Comparison of ENCODE assay signal across 32 cellular contexts in the genomic region with DNA sequence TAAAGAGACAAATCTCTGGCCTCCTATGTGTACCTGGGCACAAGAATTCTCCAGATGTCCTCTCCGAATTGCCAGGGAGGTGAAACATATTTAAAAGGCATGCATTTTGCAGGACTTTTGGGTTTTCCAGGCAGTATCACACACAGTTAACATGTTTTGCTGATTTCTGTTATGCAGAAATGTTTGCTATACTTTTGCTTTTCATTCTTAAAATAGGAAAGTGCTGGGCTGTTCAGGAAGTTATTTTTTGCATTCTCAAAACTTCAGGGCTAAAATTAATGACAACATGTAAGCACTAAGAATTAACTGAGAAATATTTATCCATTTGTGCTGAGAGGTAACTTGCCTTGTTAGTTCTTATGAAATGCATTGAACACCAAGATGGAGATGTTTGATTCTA.
"Had no signal": no experiment of that assay in that cellular context is flagged by ENCODE, and none has a peak within 500 bp of the region (broad histone marks: within the 10 kb centered on the region; RNA-seq: fewer than 3 reads in every experiment).

No MANE protein-coding gene starts in this region.

- H3K36me3 ChIP-seq: breast epithelium, Peyer's patch, SJCRH30 had no signal

- H3K4me3 Mint-ChIP-seq: activated CD8-positive, alpha-beta T cell treated with anti-CD3 and anti-CD28 coated beads, Interleukin-2, amount 10 ng/mL, durations not matched to agents 7 days and 5 days; activated naive CD4-positive, alpha-beta T cell treated with anti-CD3 and anti-CD28 coated beads for 36 hours; activated naive CD8-positive, alpha-beta T cell; activated T-cell treated with anti-CD3 and anti-CD28 coated beads, Interleukin-2, amount 50 U/mL, for 24 hours; activated T-helper 1 cell treated with anti-CD3 and anti-CD28 coated beads, Interleukin-12 subunit alpha, Interleukin-12 subunit beta, Interleukin-2, Interleukin-4 antibody, amounts not matched to agents 30 ng/mL and 10 ng/mL and 1 ng/mL, durations not matched to agents 14 hours and 24 hours and 36 hours; T-helper 1 cell treated with Interleukin-12 subunit alpha and Interleukin-12 subunit beta and Interleukin-4 antibody, amounts not matched to agents 30 μg/mL and 1 μg/mL, for 36 hours had no signal

- H3K4me2 ChIP-seq: KMS-11 had no signal

- H3K27ac Mint-ChIP-seq: activated CD8-positive, alpha-beta T cell treated with anti-CD3 and anti-CD28 coated beads, Interleukin-2, amount 10 ng/mL, durations not matched to agents 7 days and 5 days; activated naive CD4-positive, alpha-beta T cell treated with anti-CD3 and anti-CD28 coated beads for 36 hours; activated naive CD8-positive, alpha-beta T cell; activated T-cell treated with anti-CD3 and anti-CD28 coated beads, Interleukin-2, amount 50 U/mL, for 24 hours; activated T-helper 1 cell treated with anti-CD3 and anti-CD28 coated beads, Interleukin-12 subunit alpha, Interleukin-12 subunit beta, Interleukin-2, Interleukin-4 antibody, amounts not matched to agents 30 ng/mL and 10 ng/mL and 1 ng/mL, durations not matched to agents 14 hours and 24 hours and 36 hours; T-helper 1 cell treated with Interleukin-12 subunit alpha and Interleukin-12 subunit beta and Interleukin-4 antibody, amounts not matched to agents 30 μg/mL and 1 μg/mL, for 36 hours had no signal

- ATAC-seq: activated CD8-positive, alpha-beta T cell treated with anti-CD3 and anti-CD28 coated beads, Interleukin-2, amount 10 ng/mL, durations not matched to agents 7 days and 5 days; SK-N-SH treated with all-trans-retinoic acid at 6 μM for 48 hours had no signal

- H3K27me3 Mint-ChIP-seq: activated naive CD8-positive, alpha-beta T cell; activated T-cell treated with anti-CD3 and anti-CD28 coated beads, Interleukin-2, amount 50 U/mL, for 24 hours had no signal

- H3K36me3 Mint-ChIP-seq: activated naive CD8-positive, alpha-beta T cell had no signal

- H3K27ac ChIP-seq: breast epithelium, KMS-11, Peyer's patch, RWPE1, SJCRH30 had no signal

- DNase-seq: activated CD4-positive, alpha-beta T cell treated with anti-CD3 and anti-CD28 coated beads for 48 hours; activated CD4-positive, alpha-beta T cell treated with anti-CD3 and anti-CD28 coated beads, Interleukin-2, amount 50 U/mL, for 4 hours; activated CD4-positive, CD25-positive, alpha-beta regulatory T cell treated with anti-CD3 and anti-CD28 coated beads, Interleukin-2, amount 50 U/mL, for 72 hours; activated CD8-positive, alpha-beta T cell treated with anti-CD3 and anti-CD28 coated beads, Interleukin-2, amount 10 ng/mL, durations not matched to agents 7 days and 5 days; activated gamma-delta T cell; activated naive CD4-positive, alpha-beta T cell treated with anti-CD3 and anti-CD28 coated beads for 36 hours; activated T-cell treated with anti-CD3 and anti-CD28 coated beads, Interleukin-2, amount 50 U/mL, for 24 hours; amygdala; caudate nucleus; MV-4-11; NCI-H1092 treated with DMSO at 0.1 percent for 48 hours; NCI-H1417 treated with DMSO at 0.1 percent for 48 hours; NCI-H1694; NCI-H2029; NCI-H2107; NCI-H2171 treated with DMSO at 0.1 percent for 48 hours; NCI-H226; NCI-H510A; NCI-H526 treated with DMSO at 0.1 percent for 48 hours; NCI-H82; NK-92 treated with Interleukin-12 subunit alpha and Interleukin-12 subunit beta, amount 100 ng/mL, for 24 hours; Peyer's patch; Right ventricle myocardium superior; SJCRH30; SW 1271 had no signal

- H3K4me3 ChIP-seq: breast epithelium, Peyer's patch, SJCRH30 had no signal

- H3K27me3 ChIP-seq: breast epithelium, Peyer's patch, SJCRH30 had no signal

- H3K9me3 ChIP-seq: breast epithelium, Peyer's patch, SJCRH30 had no signal

- H3K9me3 Mint-ChIP-seq: activated naive CD4-positive, alpha-beta T cell treated with anti-CD3 and anti-CD28 coated beads for 36 hours; activated T-helper 1 cell treated with anti-CD3 and anti-CD28 coated beads, Interleukin-12 subunit alpha, Interleukin-12 subunit beta, Interleukin-2, Interleukin-4 antibody, amounts not matched to agents 30 ng/mL and 10 ng/mL and 1 ng/mL, durations not matched to agents 14 hours and 24 hours and 36 hours; T-helper 1 cell treated with Interleukin-12 subunit alpha and Interleukin-12 subunit beta and Interleukin-4 antibody, amounts not matched to agents 30 μg/mL and 1 μg/mL, for 36 hours had no signal

- H3K9ac ChIP-seq: KMS-11 had no signal

- H3K4me1 ChIP-seq: breast epithelium, Peyer's patch had no signal
